Comparison of ENCODE assay signal across 20 cellular contexts in the genomic region with DNA sequence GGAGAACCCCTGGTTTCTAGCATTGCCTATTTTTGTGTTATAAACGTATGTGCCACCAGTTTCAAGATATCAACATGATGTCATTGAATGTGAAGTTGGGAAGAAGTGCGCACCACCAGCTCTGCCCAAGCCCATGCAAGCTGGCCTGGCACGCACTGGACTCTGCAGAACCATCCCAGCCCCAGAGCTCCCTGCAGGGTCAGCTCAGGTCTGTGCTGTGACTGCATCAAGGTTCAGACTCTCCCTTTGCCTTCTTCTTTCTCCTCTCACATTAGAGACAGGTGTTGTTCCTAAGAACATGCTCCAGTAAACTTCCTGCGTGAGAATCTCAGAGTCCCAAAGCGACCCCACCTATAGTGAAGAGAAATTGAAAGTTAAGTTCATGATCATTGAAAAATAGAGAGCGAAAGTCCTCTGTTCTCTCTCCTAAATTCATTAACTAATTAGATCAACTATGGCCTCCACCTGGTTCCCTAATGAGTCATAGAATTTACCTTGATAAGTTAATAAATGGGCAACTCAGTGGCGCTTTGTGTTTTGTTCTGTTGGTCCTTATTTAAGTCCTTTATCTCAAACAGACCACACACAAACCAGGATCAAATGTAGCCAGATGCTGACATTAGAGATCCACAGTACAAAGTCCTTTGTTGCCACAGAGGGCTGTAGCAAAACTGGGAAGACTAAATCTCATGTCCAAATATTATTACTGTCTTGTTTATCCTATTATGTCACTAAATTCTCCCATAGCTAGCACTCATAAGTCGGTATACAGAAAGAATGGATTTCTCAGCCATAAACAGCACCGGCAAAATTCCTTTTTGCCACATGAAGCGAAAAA.
DNase-seq lines count a peak whose midpoint lies in the region; ATAC-seq and TF ChIP-seq lines count a peak whose summit lies in the region.
"Had no signal": no experiment of that assay in that cellular context is flagged by ENCODE, and none has a peak within 500 bp of the region (broad histone marks: within the 10 kb centered on the region; RNA-seq: fewer than 3 reads in every experiment).

No MANE protein-coding gene starts in this region.

- H3K9me3 ChIP-seq in osteoblast (ENCODE audit: low read depth, low read length) = no peaks in the 10 kb centered on the region
- H3K9me3 ChIP-seq: Peyer's patch, right atrium auricular region, SK-N-SH had no signal

- ATAC-seq in GM19397 (IDR thresholded peaks at IDR 0.05; ENCODE audit: unreplicated experiment) (peak; percentile 85), HG02938 (IDR thresholded peaks at IDR 0.05; ENCODE audit: unreplicated experiment) (peak; percentile 69), HG02571 (IDR thresholded peaks at IDR 0.05; ENCODE audit: unreplicated experiment) (no peak)

- H3K4me3 ChIP-seq in osteoblast (ENCODE audit: insufficient read depth, low read length) = no peak overlapping the region
- H3K4me3 ChIP-seq: Peyer's patch, right atrium auricular region had no signal

- H3K27me3 ChIP-seq in osteoblast (ENCODE audit: insufficient read depth, low read length) = no peaks in the 10 kb centered on the region
- H3K27me3 ChIP-seq: Peyer's patch, right atrium auricular region had no signal

- H4K20me1 ChIP-seq in osteoblast (ENCODE audit: insufficient read depth, low read length) = no peaks in the 10 kb centered on the region

- H3K27ac ChIP-seq in osteoblast (ENCODE audit: low read depth, low read length) = no peak overlapping the region
- H3K27ac ChIP-seq: HL-60, Peyer's patch, right atrium auricular region had no signal

- no peak for TF ChIP-seq CTCF in osteoblast (IDR thresholded peaks at IDR 0.05; ENCODE audit: extremely low read depth, low read depth, low read length)

- peak; percentile 4 for DNase-seq in NCI-H146 treated with DMSO at 0.1 percent for 48 hours (lab: John Stamatoyannopoulos, UW; ENCODE audit: unreplicated experiment)
- peak; percentile 86 for DNase-seq in osteoblast (ENCODE audit: insufficient read length, low spot score, missing footprints)
- no peak for DNase-seq in NCI-H1092 (lab: John Stamatoyannopoulos, UW)
- no peak for DNase-seq in NCI-H1092 treated with DMSO at 0.1 percent for 48 hours (lab: John Stamatoyannopoulos, UW)
- no peak for DNase-seq in retina
- DNase-seq: activated CD4-positive, alpha-beta T cell treated with anti-CD3 and anti-CD28 coated beads, Interleukin-2, amount 10 ng/mL, durations not matched to agents 7 days and 5 days; activated naive CD4-positive, alpha-beta T cell treated with Interleukin-2 at 50 U/mL for 16 hours; cortex of kidney; EL; KBM-7; NCI-H2171 treated with DMSO at 0.1 percent for 48 hours; NCI-H748 treated with DMSO at 0.1 percent for 48 hours; Peyer's patch; SK-N-SH; substantia nigra had no signal

- H3K36me3 ChIP-seq in osteoblast (ENCODE audit: insufficient read depth, low read length) = no peaks in the 10 kb centered on the region
- H3K36me3 ChIP-seq: Peyer's patch, right atrium auricular region had no signal

- no peak overlapping the region for H3K4me2 ChIP-seq in osteoblast (ENCODE audit: insufficient read depth, low read length)
- H3K4me2 ChIP-seq: SK-N-SH had no signal

- H3K79me2 ChIP-seq in osteoblast (ENCODE audit: insufficient read depth, low read length) = no peaks in the 10 kb centered on the region

- no peaks in the 10 kb centered on the region for H3K4me1 ChIP-seq in osteoblast (ENCODE audit: insufficient read depth, low read length)
- H3K4me1 ChIP-seq: Peyer's patch, right atrium auricular region had no signal

- no peak overlapping the region for H2AFZ ChIP-seq in osteoblast (ENCODE audit: low read length)

Comparison
In these comparisons a context has a peak if more than half of its experiments do, and no peak if none do; other contexts are left out.
1. DNase-seq: peak in NCI-H146 treated with DMSO at 0.1 percent for 48 hours (single experiment) and osteoblast (single experiment); none in NCI-H1092 (single experiment), NCI-H1092 treated with DMSO at 0.1 percent for 48 hours (single experiment) and retina (single experiment).